In the genomic region with DNA sequence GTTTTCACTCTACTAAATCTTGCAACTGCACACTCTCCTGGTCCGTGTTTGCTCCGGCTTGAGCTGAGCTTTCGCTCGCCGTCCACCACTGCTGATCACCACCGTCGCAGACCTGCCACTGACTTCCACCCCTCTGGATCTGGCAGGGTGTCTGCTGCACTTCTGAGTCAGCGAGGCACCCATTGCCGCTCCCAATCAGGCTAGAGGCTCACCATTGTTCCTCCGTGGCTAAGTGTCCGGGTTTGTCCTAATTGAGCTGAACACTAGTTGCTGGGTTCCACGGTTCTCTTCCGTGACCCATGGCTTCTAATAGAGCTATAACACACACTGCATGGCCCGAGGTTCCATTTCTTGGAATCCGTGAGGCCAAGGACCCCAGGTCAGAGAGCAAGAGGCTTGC, we compare ENCODE assay signal across 22 cellular contexts.
A peak's percentile ranks its signal among the peaks of the same experiment; 100 is the strongest.
DNase-seq lines count a peak whose midpoint lies in the region; ATAC-seq, FAIRE-seq and TF ChIP-seq lines count a peak whose summit lies in the region.
"Had no signal": no experiment of that assay in that cellular context is flagged by ENCODE, and none has a peak within 500 bp of the region (broad histone marks: within the 10 kb centered on the region; RNA-seq: fewer than 3 reads in every experiment).

No MANE protein-coding gene starts in this region.

- in situ Hi-C loops in gastrocnemius medialis (cut with MboI; ENCODE audit: low sequenced_read_pairs in 4 of 4) = no loop called here

- FAIRE-seq in GM19239 (lab: Jason Lieb, UNC) = no peak

- H3K9me3 ChIP-seq in T-helper 17 cell (ENCODE audit: control insufficient read depth, low read length, poor library complexity, severe bottlenecking) = no peaks in the 10 kb centered on the region
- no peaks in the 10 kb centered on the region for H3K9me3 ChIP-seq in suprapubic skin
- H3K9me3 ChIP-seq in gastrocnemius medialis = no peaks in the 10 kb centered on the region

- peaks cover 46% of the 10 kb centered on the region for H3K4me1 ChIP-seq in suprapubic skin
- H3K4me1 ChIP-seq in gastrocnemius medialis = no peaks in the 10 kb centered on the region

- DNase-seq in T-helper 17 cell (no peak), epithelial cell of prostate (ENCODE audit: low read depth, low spot score) (no peak), suprapubic skin (ENCODE audit: low spot score in 2 of 2) (peak in 1 of 2 donors; percentile 68), gastrocnemius medialis (no peak), GM19239 (ENCODE audit: insufficient read length, low spot score) (no peak)
- DNase-seq: CD4-positive, alpha-beta memory T cell; DMS153; GDM1; GOT3; IMR-90; Kasumi-1; NCI-H1092 treated with DMSO at 0.1 percent for 48 hours; NCI-H2081 treated with DMSO at 0.1 percent for 48 hours; NCI-H446 treated with DMSO at 0.1 percent for 48 hours; NCI-H69; NK-92 treated with Interleukin-12 subunit alpha and Interleukin-12 subunit beta, amount 100 ng/mL, for 24 hours; SIG-M5 had no signal

- H3K4me1 Mint-ChIP-seq in T-helper 17 cell (no peaks in the 10 kb centered on the region), nephron (peaks cover 14% of the 10 kb centered on the region)
- H3K4me1 Mint-ChIP-seq: CD4-positive, alpha-beta memory T cell had no signal

- H3K36me3 ChIP-seq in suprapubic skin (no peaks in the 10 kb centered on the region), gastrocnemius medialis (no peaks in the 10 kb centered on the region)
- H3K36me3 ChIP-seq: BLaER1 had no signal

- H3K27ac Mint-ChIP-seq in T-helper 17 cell (peak overlapping the region; percentile 12), nephron (peak overlapping the region; percentile 87 to 99 (median 99))
- H3K27ac Mint-ChIP-seq: CD4-positive, alpha-beta memory T cell had no signal

- no peaks in the 10 kb centered on the region for H3K9me3 Mint-ChIP-seq in nephron

- TF ChIP-seq POLR2A in suprapubic skin (IDR thresholded peaks at IDR 0.05) (no peak), gastrocnemius medialis (IDR thresholded peaks at IDR 0.05) (no peak)

- H3K4me3 Mint-ChIP-seq in T-helper 17 cell = no peak overlapping the region
- no peak overlapping the region for H3K4me3 Mint-ChIP-seq in nephron
- H3K4me3 Mint-ChIP-seq: CD4-positive, alpha-beta memory T cell had no signal

- TF ChIP-seq EP300 in suprapubic skin (IDR thresholded peaks at IDR 0.05) = no peak

- 54% methylated on average over 11 of the region's 15 CpGs for whole genome bisulfite sequencing in suprapubic skin

- intact Hi-C loops in gastrocnemius medialis (cut with DNase I; ENCODE audit: low total_unique reads) = no loop called here

- no peaks in the 10 kb centered on the region for H3K27me3 ChIP-seq in suprapubic skin
- no peaks in the 10 kb centered on the region for H3K27me3 ChIP-seq in gastrocnemius medialis
- H3K27me3 ChIP-seq: BLaER1 had no signal

- H3K27me3 Mint-ChIP-seq in T-helper 17 cell = peaks cover 43% of the 10 kb centered on the region
- H3K27me3 Mint-ChIP-seq in nephron (ENCODE audit: low read depth) = no peaks in the 10 kb centered on the region

- TF ChIP-seq CTCF in nephron (IDR thresholded peaks at IDR 0.05; ENCODE audit: unreplicated experiment in 3 of 3) = no peak
- no peak for TF ChIP-seq CTCF in suprapubic skin (IDR thresholded peaks at IDR 0.05)
- TF ChIP-seq CTCF in gastrocnemius medialis (IDR thresholded peaks at IDR 0.05 in 4 of 5, conservative IDR thresholded peaks at IDR 0.05 in 1 of 5) = no peak

- H3K27ac ChIP-seq in epithelial cell of prostate = peak overlapping the region; percentile 58
- H3K27ac ChIP-seq in suprapubic skin = peak overlapping the region; percentile 90
- no peak overlapping the region for H3K27ac ChIP-seq in gastrocnemius medialis
- H3K27ac ChIP-seq: BLaER1 had no signal

- ATAC-seq in T-helper 17 cell = no peak
- ATAC-seq in gastrocnemius medialis = no peak
- ATAC-seq in HG03378 (IDR thresholded peaks at IDR 0.05; ENCODE audit: unreplicated experiment) = no peak
- no peak for ATAC-seq in GM18861 (IDR thresholded peaks at IDR 0.05; ENCODE audit: unreplicated experiment)
- ATAC-seq: SK-N-SH treated with all-trans-retinoic acid at 6 μM for 48 hours had no signal

- peaks cover 2% of the 10 kb centered on the region for H3K36me3 Mint-ChIP-seq in T-helper 17 cell (ENCODE audit: low read depth)
- no peaks in the 10 kb centered on the region for H3K36me3 Mint-ChIP-seq in nephron (ENCODE audit: low read depth)
- H3K36me3 Mint-ChIP-seq: CD4-positive, alpha-beta memory T cell had no signal

- peak overlapping the region; percentile 31 for H3K4me3 ChIP-seq in suprapubic skin
- no peak overlapping the region for H3K4me3 ChIP-seq in gastrocnemius medialis
- H3K4me3 ChIP-seq: BLaER1 had no signal

Comparison
In these comparisons a context has a peak if more than half of its experiments do, and no peak if none do; other contexts are left out.
1. H3K27ac ChIP-seq: peak in epithelial cell of prostate (single experiment) and suprapubic skin (single experiment); none in gastrocnemius medialis (0 of 4).